Comparison of ENCODE assay signal across 22 cellular contexts in the genomic region with DNA sequence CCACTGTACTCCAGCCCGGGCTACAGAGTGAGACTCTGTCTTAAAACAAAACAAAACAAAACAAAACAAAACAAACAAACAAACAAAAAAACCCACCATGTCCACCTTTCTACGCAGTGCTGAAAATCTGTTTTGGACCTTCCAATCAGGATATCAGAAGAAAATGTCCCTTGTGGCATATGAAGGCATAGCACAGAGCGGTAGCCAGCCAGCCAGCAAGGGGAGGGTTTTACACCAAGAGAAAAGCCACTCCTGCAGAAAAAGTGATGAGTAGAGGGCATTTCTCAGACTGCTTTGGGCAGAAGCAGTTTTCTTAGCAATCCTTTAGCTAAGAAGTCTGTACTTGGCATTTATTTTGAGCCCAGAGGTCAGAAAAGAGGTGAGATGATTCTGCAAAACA.
DNase-seq lines count a peak whose midpoint lies in the region; ATAC-seq and TF ChIP-seq lines count a peak whose summit lies in the region.
"Had no signal": no experiment of that assay in that cellular context is flagged by ENCODE, and none has a peak within 500 bp of the region (broad histone marks: within the 10 kb centered on the region; RNA-seq: fewer than 3 reads in every experiment).

No MANE protein-coding gene starts in this region.

- ATAC-seq in heart left ventricle = no peak
- no peak for ATAC-seq in gastrocnemius medialis

- intact Hi-C loops in cardiac septum (cut with DNase I) (no loop called here), heart left ventricle (cut with DNase I) (no loop called here), gastrocnemius medialis (cut with DNase I; ENCODE audit: low total_unique reads) (no loop called here)

- H3K27ac Mint-ChIP-seq in nephron progenitor cell = no peak overlapping the region
- H3K27ac Mint-ChIP-seq: CD4-positive, alpha-beta memory T cell had no signal

- no peaks in the 10 kb centered on the region for H3K4me1 ChIP-seq in heart left ventricle
- no peaks in the 10 kb centered on the region for H3K4me1 ChIP-seq in gastrocnemius medialis

- H3K36me3 ChIP-seq in heart left ventricle (no peaks in the 10 kb centered on the region), gastrocnemius medialis (no peaks in the 10 kb centered on the region)

- H3K4me3 Mint-ChIP-seq in nephron progenitor cell = no peak overlapping the region
- H3K4me3 Mint-ChIP-seq: CD4-positive, alpha-beta memory T cell had no signal

- no peaks in the 10 kb centered on the region for H3K36me3 Mint-ChIP-seq in nephron progenitor cell (ENCODE audit: low read depth)
- H3K36me3 Mint-ChIP-seq: CD4-positive, alpha-beta memory T cell had no signal

- no peak overlapping the region for H3K27ac ChIP-seq in heart left ventricle
- H3K27ac ChIP-seq in gastrocnemius medialis = no peak overlapping the region
- H3K27ac ChIP-seq: PC-9 had no signal

- H3K9me3 Mint-ChIP-seq in nephron progenitor cell = peaks cover 32% of the 10 kb centered on the region

- H3K9me3 ChIP-seq in heart left ventricle (peaks cover 0 to 27% (median 12%) of the 10 kb centered on the region in 12 donors), gastrocnemius medialis (no peaks in the 10 kb centered on the region)

- H3K27me3 Mint-ChIP-seq in nephron progenitor cell (ENCODE audit: low read depth, poor library complexity) = peaks cover 25% of the 10 kb centered on the region
- H3K27me3 Mint-ChIP-seq: CD4-positive, alpha-beta memory T cell had no signal

- 85 to 93% (median 88%) methylated on average over 3 of the region's 3 CpGs for WGBS in heart left ventricle, 4 donors

- H3K27me3 ChIP-seq in heart left ventricle (peaks cover 0 to 4% (median 0%) of the 10 kb centered on the region in 9 donors), gastrocnemius medialis (no peaks in the 10 kb centered on the region)

- peaks cover 4% of the 10 kb centered on the region for H3K4me1 Mint-ChIP-seq in nephron progenitor cell
- H3K4me1 Mint-ChIP-seq: CD4-positive, alpha-beta memory T cell had no signal

- TF ChIP-seq CTCF in heart left ventricle (IDR thresholded peaks at IDR 0.05) (no peak), nephron progenitor cell (IDR thresholded peaks at IDR 0.05) (peak; percentile 9), gastrocnemius medialis (IDR thresholded peaks at IDR 0.05 in 4 of 5, conservative IDR thresholded peaks at IDR 0.05 in 1 of 5) (no peak)

- in situ Hi-C loops in SK-MEL-5 (cut with HindIII; ENCODE audit: low pct_unique_long_range_greater_than_20kb, low sequenced_read_pairs) = no loop called here
- in situ Hi-C loops in gastrocnemius medialis (cut with MboI; ENCODE audit: low sequenced_read_pairs in 4 of 4) = no loop called here

- peak; percentile 19 for DNase-seq in cardiac septum (ENCODE audit: low spot score)
- no peak for DNase-seq in heart left ventricle
- DNase-seq in SK-MEL-5 (ENCODE audit: low read depth, low spot score) = peak; percentile 25
- no peak for DNase-seq in nephron progenitor cell
- no peak for DNase-seq in SKM-1 (lab: John Stamatoyannopoulos, UW; ENCODE audit: unreplicated experiment)
- DNase-seq in gastrocnemius medialis = no peak
- DNase-seq in NCI-H345 treated with DMSO at 0.1 percent for 48 hours (lab: John Stamatoyannopoulos, UW; ENCODE audit: unreplicated experiment) = no peak
- DNase-seq: C1 segment of cervical spinal cord; CD4-positive, alpha-beta memory T cell; COR-L47; DMS79; GF-D8; Karpas-422; NCI-H1092 treated with DMSO at 0.1 percent for 48 hours; NCI-H1436; NCI-H187 treated with DMSO at 0.1 percent for 48 hours; NCI-H446 treated with DMSO at 0.1 percent for 48 hours; NCI-H526; NCI-H82; NK-92 treated with Interleukin-12 subunit alpha and Interleukin-12 subunit beta, amount 100 ng/mL, for 24 hours; PC-9; Right ventricle myocardium superior had no signal

- no peak for TF ChIP-seq POLR2A in heart left ventricle (IDR thresholded peaks at IDR 0.05)
- TF ChIP-seq POLR2A in gastrocnemius medialis (IDR thresholded peaks at IDR 0.05) = no peak

- H3K4me3 ChIP-seq in heart left ventricle = no peak overlapping the region
- no peak overlapping the region for H3K4me3 ChIP-seq in gastrocnemius medialis
- H3K4me3 ChIP-seq: PC-9 had no signal

Comparison
In these comparisons a context has a peak if more than half of its experiments do, and no peak if none do; other contexts are left out.
1. DNase-seq: peak in cardiac septum (single experiment) and SK-MEL-5 (single experiment); none in heart left ventricle (0 of 5), nephron progenitor cell (single experiment), SKM-1 (single experiment), gastrocnemius medialis (0 of 2) and NCI-H345 treated with DMSO at 0.1 percent for 48 hours (single experiment).